In the genomic region with DNA sequence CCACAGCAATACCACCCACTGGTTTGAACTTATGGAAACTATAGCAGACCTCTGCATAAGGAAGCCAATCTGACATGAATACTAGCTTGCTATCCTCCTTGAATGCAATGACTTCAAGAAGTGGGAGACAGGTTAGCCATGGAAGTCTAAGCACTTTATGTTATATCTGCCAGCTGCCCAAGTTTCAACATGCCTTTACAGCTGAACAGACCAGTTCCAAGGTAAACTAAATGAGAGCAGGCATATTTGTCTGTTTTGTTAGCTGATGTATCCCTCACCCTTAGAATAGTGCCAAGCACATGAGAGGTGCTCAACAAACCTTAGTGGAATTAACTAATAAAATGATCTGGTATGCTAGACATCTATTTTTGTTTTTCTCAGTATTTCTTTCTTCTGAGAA, we compare ENCODE assay signal across 19 cellular contexts.
DNase-seq lines count a peak whose midpoint lies in the region; ATAC-seq, FAIRE-seq and TF ChIP-seq lines count a peak whose summit lies in the region.
"Had no signal": no experiment of that assay in that cellular context is flagged by ENCODE, and none has a peak within 500 bp of the region (broad histone marks: within the 10 kb centered on the region; RNA-seq: fewer than 3 reads in every experiment).

No MANE protein-coding gene starts in this region.

- intact Hi-C loops in pancreas (cut with DNase I): no loop called here

- H3K4me2 ChIP-seq in Loucy (ENCODE audit: low read depth, low read length, poor library complexity, severe bottlenecking): peak overlapping the region; percentile 48
- H3K4me2 ChIP-seq: BLaER1 treated with 17β-estradiol and CSF1 and Interleukin-3, amounts not matched to agents 10 nM and 100 nM had no signal

- peak overlapping the region; percentile 20; the same call in 1 of the 2 replicates for H3K27ac ChIP-seq in C4-2B
- no peak overlapping the region for H3K27ac ChIP-seq in pancreas
- H3K27ac ChIP-seq: BLaER1 treated with 17β-estradiol and CSF1 and Interleukin-3, amounts not matched to agents 10 nM and 100 nM had no signal

- H3K4me3 Mint-ChIP-seq in T-helper 2 cell treated with Interferon-gamma antibody and Interleukin-4, amounts not matched to agents 5 μg/mL and 100 μg/mL, for 36 hours: no peak overlapping the region
- H3K4me3 Mint-ChIP-seq: CD8-positive, alpha-beta memory T cell had no signal

- H3K4me1 ChIP-seq in Loucy (ENCODE audit: insufficient read depth, low read length, poor library complexity, severe bottlenecking): peaks cover 18% of the 10 kb centered on the region
- H3K4me1 ChIP-seq in pancreas: peaks cover 0 to 3% (median 3%) of the 10 kb centered on the region in 3 donors

- H3K9me3 ChIP-seq in Loucy (ENCODE audit: insufficient read depth, low read depth, low read length) (no peaks in the 10 kb centered on the region), pancreas (no peaks in the 10 kb centered on the region)
- H3K9me3 ChIP-seq: BLaER1 treated with 17β-estradiol and CSF1 and Interleukin-3, amounts not matched to agents 10 nM and 100 nM; SJCRH30 had no signal

- no peaks in the 10 kb centered on the region for H4K20me1 ChIP-seq in Loucy (ENCODE audit: insufficient read depth, low read length, poor library complexity, severe bottlenecking)
- H4K20me1 ChIP-seq: BLaER1 treated with 17β-estradiol and CSF1 and Interleukin-3, amounts not matched to agents 10 nM and 100 nM had no signal

- H3K9me3 Mint-ChIP-seq in T-helper 2 cell treated with Interferon-gamma antibody and Interleukin-4, amounts not matched to agents 5 μg/mL and 100 μg/mL, for 36 hours: no peaks in the 10 kb centered on the region
- H3K9me3 Mint-ChIP-seq: CD8-positive, alpha-beta memory T cell had no signal

- FAIRE-seq in pancreas (lab: Jason Lieb, UNC): no peak
- FAIRE-seq: D721Med had no signal

- ATAC-seq in esophagus mucosa (peak; percentile 91), pancreas (peak in 3 of 4 donors; percentile 41 to 60 (median 44)), GM18502 (IDR thresholded peaks at IDR 0.05; ENCODE audit: poor library complexity, unreplicated experiment) (no peak)
- ATAC-seq: PC-3 had no signal

- no peak overlapping the region for H3K9ac ChIP-seq in Loucy (ENCODE audit: low read depth, low read length, poor library complexity, severe bottlenecking)
- H3K9ac ChIP-seq: BLaER1 treated with 17β-estradiol and CSF1 and Interleukin-3, amounts not matched to agents 10 nM and 100 nM had no signal

- no peaks in the 10 kb centered on the region for H3K36me3 Mint-ChIP-seq in T-helper 2 cell treated with Interferon-gamma antibody and Interleukin-4, amounts not matched to agents 5 μg/mL and 100 μg/mL, for 36 hours (ENCODE audit: low read depth)

- peaks cover 3% of the 10 kb centered on the region for H3K27me3 Mint-ChIP-seq in T-helper 2 cell treated with Interferon-gamma antibody and Interleukin-4, amounts not matched to agents 5 μg/mL and 100 μg/mL, for 36 hours (ENCODE audit: low read depth)
- H3K27me3 Mint-ChIP-seq: CD8-positive, alpha-beta memory T cell had no signal

- H3K79me2 ChIP-seq in Loucy (ENCODE audit: insufficient read depth, low read length): no peaks in the 10 kb centered on the region

- H3K4me1 Mint-ChIP-seq in T-helper 2 cell treated with Interferon-gamma antibody and Interleukin-4, amounts not matched to agents 5 μg/mL and 100 μg/mL, for 36 hours (ENCODE audit: low read depth): no peaks in the 10 kb centered on the region
- H3K4me1 Mint-ChIP-seq: CD8-positive, alpha-beta memory T cell had no signal

- H3K27ac Mint-ChIP-seq in T-helper 2 cell treated with Interferon-gamma antibody and Interleukin-4, amounts not matched to agents 5 μg/mL and 100 μg/mL, for 36 hours: no peak overlapping the region
- H3K27ac Mint-ChIP-seq: CD8-positive, alpha-beta memory T cell had no signal

- H3F3A ChIP-seq in Loucy (ENCODE audit: low read depth): no peaks in the 10 kb centered on the region

- no peak for DNase-seq in pancreas
- no peak for DNase-seq in T-helper 2 cell treated with Interferon-gamma antibody and Interleukin-4, amounts not matched to agents 5 μg/mL and 100 μg/mL, for 36 hours (ENCODE audit: low spot score)
- no peak for DNase-seq in stimulated activated CD4-positive, alpha-beta T cell treated with anti-CD3 and anti-CD28 coated beads, Interleukin-1b, Interleukin-23, amount 100 ng/mL, for 48 hours
- DNase-seq: CD8-positive, alpha-beta memory T cell; DND-41; Kasumi-1; NCI-H1105 treated with DMSO at 0.1 percent for 48 hours; NCI-H187; NCI-H2107; NCI-H524 treated with DMSO at 0.1 percent for 48 hours; PC-3; RPMI8226; SJCRH30 had no signal

- no peaks in the 10 kb centered on the region for H3K9me2 ChIP-seq in Loucy (replicated peaks; ENCODE audit: low read depth, low read length)

- TF ChIP-seq CTCF in C4-2B (conservative IDR thresholded peaks at IDR 0.05): no peak
- no peak for TF ChIP-seq CTCF in Loucy (conservative IDR thresholded peaks at IDR 0.05; ENCODE audit: low read length)
- no peak for TF ChIP-seq CTCF in pancreas (IDR thresholded peaks at IDR 0.05)

- H2AFZ ChIP-seq in Loucy (ENCODE audit: low read length): no peak overlapping the region

- H3K36me3 ChIP-seq in Loucy (ENCODE audit: insufficient read depth, low read length) (no peaks in the 10 kb centered on the region), pancreas (no peaks in the 10 kb centered on the region)
- H3K36me3 ChIP-seq: BLaER1 treated with 17β-estradiol and CSF1 and Interleukin-3, amounts not matched to agents 10 nM and 100 nM had no signal

- H3K4me3 ChIP-seq in Loucy (ENCODE audit: low read length, poor library complexity, severe bottlenecking) (no peak overlapping the region), pancreas (no peak overlapping the region)
- H3K4me3 ChIP-seq: BLaER1 treated with 17β-estradiol and CSF1 and Interleukin-3, amounts not matched to agents 10 nM and 100 nM; SJCRH30 had no signal

- H3K27me3 ChIP-seq in Loucy (ENCODE audit: insufficient read depth, low read length, poor library complexity, severe bottlenecking) (no peaks in the 10 kb centered on the region), pancreas (no peaks in the 10 kb centered on the region)
- H3K27me3 ChIP-seq: BLaER1 treated with 17β-estradiol and CSF1 and Interleukin-3, amounts not matched to agents 10 nM and 100 nM; SJCRH30 had no signal
